8 cellular contexts compared by ENCODE assay signal in the genomic region with DNA sequence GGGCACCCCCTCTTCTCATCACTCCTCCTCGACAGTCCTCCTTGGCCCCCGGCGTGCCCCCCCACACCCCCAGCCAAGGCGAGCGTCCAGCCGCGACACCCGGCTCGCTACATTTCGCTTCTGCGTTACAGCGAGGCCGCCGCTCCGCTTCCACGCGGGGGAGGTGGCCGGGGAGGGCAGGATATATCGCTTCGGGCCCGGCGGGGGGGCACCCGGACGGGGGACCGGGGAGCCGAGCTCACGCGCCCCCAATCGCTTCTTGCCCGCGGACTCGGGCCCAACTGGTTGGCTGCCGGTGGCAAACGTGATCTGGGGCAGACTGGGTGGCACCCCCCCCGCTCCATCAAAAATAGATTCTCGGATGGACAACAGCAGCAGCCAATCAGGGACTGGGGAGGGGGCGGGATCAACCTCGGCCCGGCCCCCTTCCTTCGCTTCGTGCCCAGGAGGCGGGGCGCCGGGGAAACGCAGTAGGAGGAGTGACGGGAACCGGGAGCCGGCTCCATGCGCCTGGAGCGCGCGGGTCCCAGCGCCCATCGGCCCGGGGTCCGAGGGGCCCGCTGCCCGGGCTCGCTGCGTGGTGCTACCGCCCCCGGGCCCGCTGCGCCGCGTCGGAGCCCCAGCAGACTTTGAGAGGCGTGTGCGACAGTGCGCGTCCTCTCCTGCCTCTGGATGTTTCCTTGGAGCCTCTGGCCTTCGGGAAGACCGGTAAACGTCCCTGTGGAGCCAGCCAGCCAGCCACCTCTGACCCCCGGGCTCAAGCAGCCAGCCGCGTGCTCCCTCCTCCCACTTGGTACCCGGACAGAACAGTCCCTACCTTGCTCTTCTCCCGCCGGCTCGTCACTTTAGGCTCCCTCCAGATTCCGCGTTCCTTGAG. TPM values are rescaled to one million over a fixed set of nuclear protein-coding genes. Genes with fewer than 3 reads are reported as not detected.
DNase-seq lines count a peak whose midpoint lies in the region; ATAC-seq and TF ChIP-seq lines count a peak whose summit lies in the region.

TSS of gene SLC41A1 (minus strand) at position 321 of the 877 bp plus-strand sequence. CDS start 2,757 bp downstream, outside the sequence.

- H3K36me3 Mint-ChIP-seq in activated naive CD8-positive, alpha-beta T cell: peaks cover 3% of the 10 kb centered on the region

- peak within 1 kb of the TSS; percentile 92 for H3K4me2 ChIP-seq in SU-DHL-6 (ENCODE audit: low read depth, low read length, poor library complexity, severe bottlenecking)

- H3K36me3 ChIP-seq in SU-DHL-6 (ENCODE audit: low read length): no peaks in the 10 kb centered on the region

- H3K4me3 Mint-ChIP-seq in activated naive CD8-positive, alpha-beta T cell: peak within 1 kb of the TSS; percentile 94

- peak; percentile 86 for DNase-seq in GM04504 (ENCODE audit: low read depth)
- DNase-seq in NCI-H1417 treated with DMSO at 0.1 percent for 48 hours (lab: John Stamatoyannopoulos, UW): peak; percentile 73
- DNase-seq in glomerular endothelial cell (ENCODE audit: extremely low read depth, low read depth, low spot score): peak; percentile 31
- DNase-seq in omental fat pad (ENCODE audit: low spot score): peak; percentile 86

- peak within 1 kb of the TSS; percentile 76 for H3K4me3 ChIP-seq in SU-DHL-6 (ENCODE audit: insufficient read depth, low read length, poor library complexity, severe bottlenecking)

- H3K27me3 ChIP-seq in SU-DHL-6 (ENCODE audit: low read length): no peaks in the 10 kb centered on the region

- no peaks in the 10 kb centered on the region for H3K9me2 ChIP-seq in SU-DHL-6 (replicated peaks; ENCODE audit: insufficient read depth, low read length)

- ATAC-seq in HG02759 (IDR thresholded peaks at IDR 0.05; ENCODE audit: unreplicated experiment) (peak; percentile 93), omental fat pad (ENCODE audit: low FRiP score) (peak; percentile 94)

- TF ChIP-seq CTCF in SU-DHL-6 (IDR thresholded peaks at IDR 0.05; ENCODE audit: insufficient read depth, low read length, poor library complexity, severe bottlenecking) (no peak), omental fat pad (IDR thresholded peaks at IDR 0.05) (no peak)

- peak within 1 kb of the TSS; percentile 49 for H3K27ac ChIP-seq in SU-DHL-6 (ENCODE audit: low read depth, low read length)
- H3K27ac ChIP-seq in temporal lobe (ENCODE audit: low read depth, low read length): peak within 1 kb of the TSS; percentile 84

- H3K9ac ChIP-seq in SU-DHL-6 (ENCODE audit: low read length): peak within 1 kb of the TSS; percentile 90

- H3K4me1 Mint-ChIP-seq in activated naive CD8-positive, alpha-beta T cell (ENCODE audit: low read depth): peaks cover 56% of the 10 kb centered on the region

- no peaks in the 10 kb centered on the region for H3K9me3 Mint-ChIP-seq in activated naive CD8-positive, alpha-beta T cell (ENCODE audit: low read depth)

- no peaks in the 10 kb centered on the region for H3K27me3 Mint-ChIP-seq in activated naive CD8-positive, alpha-beta T cell

- H3K79me2 ChIP-seq in SU-DHL-6 (ENCODE audit: insufficient read depth, low read length): peaks cover 36% of the 10 kb centered on the region

- peak within 1 kb of the TSS; percentile 88 for H3K27ac Mint-ChIP-seq in activated naive CD8-positive, alpha-beta T cell

- H4K20me1 ChIP-seq in SU-DHL-6 (ENCODE audit: low read depth, low read length): no peaks in the 10 kb centered on the region

- peak within 1 kb of the TSS; percentile 65 for H2AFZ ChIP-seq in SU-DHL-6 (ENCODE audit: low read depth, low read length, severe bottlenecking)

- H3F3A ChIP-seq in SU-DHL-6 (ENCODE audit: insufficient read depth): no peaks in the 10 kb centered on the region

- H3K9me3 ChIP-seq in SU-DHL-6 (ENCODE audit: insufficient read depth, low read length): no peaks in the 10 kb centered on the region

RNA-seq across cellular contexts. Expression of gene SLC41A1, which starts in this region (rescaled TPM):
- total RNA-seq in glomerular endothelial cell (29.8 and 50.8 TPM in 2 replicates), omental fat pad (10 to 100 TPM; 15.3 to 33.1 (median 25.1) TPM), temporal lobe (9.1 TPM)

Comparison
In these comparisons a context has a peak if more than half of its experiments do, and no peak if none do; other contexts are left out.
1. Peak in every context shown above with its lines: DNase-seq, ATAC-seq, H3K4me3 ChIP-seq and H3K27ac ChIP-seq.
2. DNase-seq: peak in every context shown above with its lines; median percentile 86 in GM04504; 86 in omental fat pad; 73 in NCI-H1417 treated with DMSO at 0.1 percent for 48 hours; 31 in glomerular endothelial cell.